1 cellular context compared by ENCODE assay signal in genomic region chr14:49852351-49853157, GRCh38.
TF ChIP-seq lines count a peak whose summit lies in the region.

Gene NEMF, minus strand, starts transcription at chr14:49852788. Its CDS starts 35 bp downstream, at chr14:49852753.

TF ChIP-seq in K562, 482 proteins besides CTCF, POLR2A, EP300 and RAD21 (continued from another document and continues in another):
- TF ChIP-seq MCM5 (IDR thresholded peaks at IDR 0.05; ENCODE audit: low read depth) (no peak), UBTF (IDR thresholded peaks at IDR 0.05; ENCODE audit: borderline replicate concordance in 1 of 2, low read depth in 2 of 2, low read length in 2 of 2) (no peak), ZZZ3 (IDR thresholded peaks at IDR 0.05) (no peak), NEUROD1 (IDR thresholded peaks at IDR 0.05; ENCODE audit: borderline replicate concordance, low read depth, low read length, partially characterized antibody) (peak; percentile 45), NRF1 (conservative IDR thresholded peaks at IDR 0.05 in 1 of 2, IDR thresholded peaks at IDR 0.05 in 1 of 2) (peak; percentile 90 to 92), FOXO4 (CRISPR knock-in tag; IDR thresholded peaks at IDR 0.05) (no peak), RBFOX2 (IDR thresholded peaks at IDR 0.05; ENCODE audit: low read depth, low read length) (peak; percentile 91), HNRNPL (IDR thresholded peaks at IDR 0.05; ENCODE audit: low read depth, low read length) (no peak), ZNF395 (CRISPR knock-in tag; IDR thresholded peaks at IDR 0.05) (no peak; the same call in 1 of the 2 replicates), LARP7 (IDR thresholded peaks at IDR 0.05) (no peak), ZNF696 (CRISPR knock-in tag; conservative IDR thresholded peaks at IDR 0.05) (no peak), TRIM24 (IDR thresholded peaks at IDR 0.05) (peak in 1 of 2 experiments; percentile 49; a peak in 1 of 4 replicates), POLR2AphosphoS5 (IDR thresholded peaks at IDR 0.05; ENCODE audit: control insufficient read depth, insufficient read depth, low read depth, low read length) (peak; percentile 69; the same call in 1 of the 2 replicates), TAF9B (IDR thresholded peaks at IDR 0.05; ENCODE audit: partially characterized antibody) (peak; percentile 59), BRD4 (IDR thresholded peaks at IDR 0.05) (0 out of 2 replicates have a peak, but pooled peaks have one; percentile 41), ARID1B (IDR thresholded peaks at IDR 0.05) (peak; percentile 26; the same call in 1 of the 2 replicates), MAX (CRISPR knock-in tag; IDR thresholded peaks at IDR 0.05) (0 out of 2 replicates have a peak, but pooled peaks have one; percentile 16), ZC3H4 (CRISPR knock-in tag; IDR thresholded peaks at IDR 0.05; ENCODE audit: borderline replicate concordance) (no peak), SMARCA4 (IDR thresholded peaks at IDR 0.05) (0 out of 2 replicates have a peak, but pooled peaks have one; percentile 34), ETV6 (IDR thresholded peaks at IDR 0.05; ENCODE audit: borderline replicate concordance in 1 of 2, low read depth in 2 of 2, low read length in 1 of 2) (no peak), ETV6 (CRISPR knock-in tag; IDR thresholded peaks at IDR 0.05; ENCODE audit: borderline replicate concordance) (no peak), HDAC1 (IDR thresholded peaks at IDR 0.05) (peak in 1 of 2 experiments; percentile 50; a peak in 1 of 4 replicates), HNRNPLL (IDR thresholded peaks at IDR 0.05; ENCODE audit: low read depth, low read length, poor library complexity, severe bottlenecking) (peak; percentile 96), KLF1 (tag; IDR thresholded peaks at IDR 0.05) (no peak), HOXB6 (CRISPR knock-in tag; IDR thresholded peaks at IDR 0.05; ENCODE audit: borderline replicate concordance) (no peak), SPI1 (IDR thresholded peaks at IDR 0.05; ENCODE audit: borderline replicate concordance, low read depth, low read length) (no peak), CBX3 (IDR thresholded peaks at IDR 0.05; ENCODE audit: borderline replicate concordance in 1 of 2, low read length in 2 of 2) (peak in 1 of 2 experiments; percentile 63; a peak in 1 of 3 replicates), ID3 (CRISPR knock-in tag; IDR thresholded peaks at IDR 0.05) (no peak), ID3 (tag; IDR thresholded peaks at IDR 0.05) (peak; percentile 57; the same call in 1 of the 2 replicates), SAP30 (IDR thresholded peaks at IDR 0.05; ENCODE audit: borderline replicate concordance, insufficient read depth, low read depth, low read length, poor library complexity, severe bottlenecking) (peak; percentile 58), E2F6 (IDR thresholded peaks at IDR 0.05; ENCODE audit: borderline replicate concordance in 1 of 2, extremely low read depth in 1 of 2, insufficient read depth in 1 of 2, insufficient read length in 1 of 2, low read depth in 1 of 2, low read length in 1 of 2, poor library complexity in 1 of 2, severe bottlenecking in 1 of 2) (peak; percentile 32 to 39), KLF13 (tag; IDR thresholded peaks at IDR 0.05; ENCODE audit: borderline replicate concordance, low read depth) (no peak), GATAD2B (IDR thresholded peaks at IDR 0.05; ENCODE audit: borderline replicate concordance) (no peak), NR2C1 (IDR thresholded peaks at IDR 0.05) (no peak), NR2C1 (tag; IDR thresholded peaks at IDR 0.05) (0 out of 2 replicates have a peak, but pooled peaks have one; percentile 30), ADNP (tag; IDR thresholded peaks at IDR 0.05) (peak; percentile 28; the same call in 1 of the 2 replicates), RB1 (IDR thresholded peaks at IDR 0.05; ENCODE audit: low read depth) (no peak; the same call in 1 of the 2 replicates), RFX7 (CRISPR knock-in tag; IDR thresholded peaks at IDR 0.05) (no peak), PTBP1 (IDR thresholded peaks at IDR 0.05; ENCODE audit: low read depth, low read length) (no peak), ELF1 (tag; IDR thresholded peaks at IDR 0.05) (peak; percentile 12; the same call in 1 of the 2 replicates), ZNF699 (CRISPR knock-in tag; IDR thresholded peaks at IDR 0.05; ENCODE audit: insufficient replicate concordance) (no peak), ZMIZ1 (IDR thresholded peaks at IDR 0.05; ENCODE audit: low read depth in 2 of 2, low read length in 2 of 2) (peak in 1 of 2 experiments; percentile 28; a peak in 1 of 4 replicates), ZC3H8 (IDR thresholded peaks at IDR 0.05) (no peak), FOXP4 (CRISPR knock-in tag; IDR thresholded peaks at IDR 0.05; ENCODE audit: borderline replicate concordance) (0 out of 2 replicates have a peak, but pooled peaks have one; percentile 48), GABPB1 (CRISPR knock-in tag; IDR thresholded peaks at IDR 0.05) (0 out of 2 replicates have a peak, but pooled peaks have one; percentile 20), ZBTB7A (IDR thresholded peaks at IDR 0.05; ENCODE audit: borderline replicate concordance, control insufficient read depth, low read depth, low read length) (peak; percentile 80), SP1 (CRISPR knock-in tag; IDR thresholded peaks at IDR 0.05) (peak; percentile 47; the same call in 1 of the 2 replicates), SIRT6 (IDR thresholded peaks at IDR 0.05; ENCODE audit: low read depth, low read length) (no peak), ATF1 (CRISPR knock-in tag; IDR thresholded peaks at IDR 0.05) (no peak), ATF1 (tag; IDR thresholded peaks at IDR 0.05) (peak; percentile 44; the same call in 1 of the 2 replicates), CTCFL (IDR thresholded peaks at IDR 0.05; ENCODE audit: borderline replicate concordance, insufficient read depth, low read depth, low read length, poor library complexity, severe bottlenecking) (peak; percentile 35), ZNF707 (CRISPR knock-in tag; conservative IDR thresholded peaks at IDR 0.05) (no peak), MEIS2 (IDR thresholded peaks at IDR 0.05; ENCODE audit: partially characterized antibody) (peak; percentile 23), NR2C2 (CRISPR knock-in tag; IDR thresholded peaks at IDR 0.05) (no peak), NR2C2 (tag; IDR thresholded peaks at IDR 0.05) (peak; percentile 61), SUPT5H (IDR thresholded peaks at IDR 0.05) (peak; percentile 87)
